In genomic region chr2:128533101-128533500, GRCh38 we compare ENCODE assay signal across 29 cellular contexts.
"Had no signal": no experiment of that assay in that cellular context is flagged by ENCODE, and none has a peak within 500 bp of the region (broad histone marks: within the 10 kb centered on the region; RNA-seq: fewer than 3 reads in every experiment).

No MANE protein-coding gene starts in this region.

- H3K79me2 ChIP-seq: parathyroid adenoma had no signal

- H3K36me3 ChIP-seq: neural progenitor cell, ovary, right lobe of liver, sigmoid colon, suprapubic skin, tibial artery, transverse colon, upper lobe of right lung, uterus had no signal

- H3K4me3 ChIP-seq: neural progenitor cell, ovary, psoas muscle, right lobe of liver, sigmoid colon, suprapubic skin, testis, tibial artery, transverse colon, upper lobe of right lung, uterus had no signal

- H3K36me3 Mint-ChIP-seq: natural killer cell; stimulated activated effector memory CD8-positive, alpha-beta T cell treated with anti-CD3 and anti-CD28 coated beads, Interleukin-12 subunit alpha, Interleukin-12 subunit beta, amount 100 ng/mL, for 72 hours; stimulated activated naive B cell treated with anti-CD40 and anti-IgM and Interleukin-4, amounts not matched to agents 10 μg/mL and 1 μg/mL and 100 μg/mL, for 72 hours; type B pancreatic cell had no signal

- H3K27me3 ChIP-seq: neural progenitor cell, ovary, right lobe of liver, sigmoid colon, suprapubic skin, testis, tibial artery, transverse colon, upper lobe of right lung, uterus had no signal

- H3K4me1 ChIP-seq: parathyroid adenoma, psoas muscle, sigmoid colon, suprapubic skin, tibial artery, transverse colon, upper lobe of right lung, uterus had no signal

- H3K4me2 ChIP-seq: neural progenitor cell had no signal

- H3K9me3 ChIP-seq: ovary, psoas muscle, right lobe of liver, sigmoid colon, suprapubic skin, testis, tibial artery, transverse colon, upper lobe of right lung, uterus had no signal

- DNase-seq: natural killer cell; occipital lobe; ovary; posterior cingulate gyrus; psoas muscle; right cardiac atrium; right lobe of liver; sigmoid colon; small intestine; stimulated activated CD4-positive, alpha-beta T cell treated with anti-CD3 and anti-CD28 coated beads, Interleukin-15, amount 100 ng/mL, for 24 hours; stimulated activated CD4-positive, alpha-beta T cell treated with anti-CD3 and anti-CD28 coated beads, Interleukin-2, amount 100 ng/mL, for 24 hours; stimulated activated CD4-positive, alpha-beta T cell treated with anti-CD3 and anti-CD28 coated beads, Interleukin-2, amount 100 ng/mL, for 48 hours; stimulated activated CD4-positive, alpha-beta T cell treated with anti-CD3 and anti-CD28 coated beads, Interleukin-4, amount 100 ng/mL, for 24 hours; stimulated activated naive B cell treated with anti-CD40 and anti-IgM and Interleukin-4, amounts not matched to agents 10 μg/mL and 1 μg/mL and 100 μg/mL, for 72 hours; stimulated activated naive CD4-positive, alpha-beta T cell treated with Interleukin-2 at 50 U/mL for 16 hours; substantia nigra; testis; tibial artery; transverse colon; upper lobe of right lung; uterus had no signal

- H3K9ac ChIP-seq: neural progenitor cell, parathyroid adenoma had no signal

- H3K27me3 Mint-ChIP-seq: stimulated activated naive CD8-positive, alpha-beta T cell treated with anti-CD3 and anti-CD28 coated beads, Interleukin-15, Interleukin-2, amounts not matched to agents 100 ng/mL and 50 ng/mL, for 24 hours; type B pancreatic cell had no signal

- H3K4me1 Mint-ChIP-seq: nephron had no signal

- H3K4me3 Mint-ChIP-seq: natural killer cell; nephron; neural progenitor cell; stimulated activated effector memory CD8-positive, alpha-beta T cell treated with anti-CD3 and anti-CD28 coated beads, Interleukin-12 subunit alpha, Interleukin-12 subunit beta, amount 100 ng/mL, for 72 hours; stimulated activated naive B cell treated with anti-CD40 and anti-IgM and Interleukin-4, amounts not matched to agents 10 μg/mL and 1 μg/mL and 100 μg/mL, for 72 hours; stimulated activated naive CD8-positive, alpha-beta T cell treated with anti-CD3 and anti-CD28 coated beads, Interleukin-15, Interleukin-2, amounts not matched to agents 100 ng/mL and 50 ng/mL, for 24 hours; type B pancreatic cell had no signal

- H3K27ac ChIP-seq: neural progenitor cell, ovary, parathyroid adenoma, psoas muscle, sigmoid colon, suprapubic skin, tibial artery, transverse colon, upper lobe of right lung, uterus had no signal

- H3K27ac Mint-ChIP-seq: natural killer cell; nephron; neural progenitor cell; progenitor cell of endocrine pancreas; stimulated activated effector memory CD8-positive, alpha-beta T cell treated with anti-CD3 and anti-CD28 coated beads, Interleukin-12 subunit alpha, Interleukin-12 subunit beta, amount 100 ng/mL, for 72 hours; stimulated activated naive B cell treated with anti-CD40 and anti-IgM and Interleukin-4, amounts not matched to agents 10 μg/mL and 1 μg/mL and 100 μg/mL, for 72 hours; stimulated activated naive CD8-positive, alpha-beta T cell treated with anti-CD3 and anti-CD28 coated beads, Interleukin-15, Interleukin-2, amounts not matched to agents 100 ng/mL and 50 ng/mL, for 24 hours; type B pancreatic cell had no signal

- ATAC-seq: natural killer cell; psoas muscle; right cardiac atrium; right lobe of liver; stimulated activated effector memory CD8-positive, alpha-beta T cell treated with anti-CD3 and anti-CD28 coated beads, Interleukin-12 subunit alpha, Interleukin-12 subunit beta, amount 100 ng/mL, for 72 hours; stimulated activated naive B cell treated with anti-CD40 and anti-IgM and Interleukin-4, amounts not matched to agents 10 μg/mL and 1 μg/mL and 100 μg/mL, for 72 hours; upper lobe of right lung had no signal
